ENCODE assay signal across 12 cellular contexts in the genomic region with DNA sequence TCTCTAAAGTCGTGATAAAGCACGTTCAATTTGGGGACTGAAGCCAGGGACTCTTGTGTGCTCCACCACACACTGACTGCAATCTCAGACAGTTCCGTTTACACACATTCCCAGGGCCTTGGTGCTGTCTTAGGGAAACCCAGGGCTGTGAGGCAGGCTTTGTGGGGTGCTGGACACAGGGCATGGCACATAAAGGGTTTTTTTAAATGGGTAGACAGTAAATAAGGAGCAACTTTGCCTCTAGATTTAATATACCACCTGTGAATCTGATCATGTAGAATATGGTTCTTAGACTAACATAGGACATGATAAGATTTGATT. TPM values are rescaled to one million over a fixed set of nuclear protein-coding genes. Genes with fewer than 3 reads are reported as not detected.
DNase-seq lines count a peak whose midpoint lies in the region; ATAC-seq and TF ChIP-seq lines count a peak whose summit lies in the region.
"Had no signal": no experiment of that assay in that cellular context is flagged by ENCODE, and none has a peak within 500 bp of the region (broad histone marks: within the 10 kb centered on the region; RNA-seq: fewer than 3 reads in every experiment).

No MANE protein-coding gene starts in this region.

- CTCF ChIA-PET in A673 (lab: Charles Lee): no interaction called here
- CTCF ChIA-PET in CD4-positive, alpha-beta memory T cell (lab: Charles Lee; ENCODE audit: partially characterized antibody): no interaction called here
- CTCF ChIA-PET in activated CD8-positive, alpha-beta T cell treated with anti-CD3 and anti-CD28 coated beads, Interleukin-2, amount 10 ng/mL, durations not matched to agents 7 days and 5 days (lab: Charles Lee): no interaction called here

- intact Hi-C loops in A673 (cut with micrococcal nuclease; ENCODE audit: unreplicated experiment): loop anchor here (5.0 to 10.0 kb wide), 2 partner anchors 197 to 206 kb away; a partner anchor contains a TSS
- intact Hi-C loops in CD4-positive, alpha-beta memory T cell (cut with micrococcal nuclease): loop anchor here (5.0 kb wide), 3 partner anchors 499 to 1776 kb away; a partner anchor contains a TSS

- BruUV-seq in A673 (replicated peaks; lab: Mats Ljungman, UMichigan): TSS peak; percentile 12

- H3K27ac ChIP-seq in A673 (ENCODE audit: low read depth, low read length, poor library complexity, severe bottlenecking): no peak overlapping the region
- H3K27ac ChIP-seq in CD4-positive, alpha-beta memory T cell (ENCODE audit: low read depth, low read length): peak overlapping the region; percentile 77
- H3K27ac ChIP-seq: parathyroid adenoma, WERI-Rb-1 had no signal

- ATAC-seq in activated CD8-positive, alpha-beta T cell treated with anti-CD3 and anti-CD28 coated beads, Interleukin-2, amount 10 ng/mL, durations not matched to agents 7 days and 5 days: no peak
- ATAC-seq in HG02973 (IDR thresholded peaks at IDR 0.05; ENCODE audit: unreplicated experiment): no peak
- no peak for ATAC-seq in HG02610 (IDR thresholded peaks at IDR 0.05; ENCODE audit: unreplicated experiment)

- H3K4me3 Mint-ChIP-seq in CD4-positive, alpha-beta memory T cell: peak overlapping the region in 7 of 8 donors; percentile 85 to 95 (median 89)
- H3K4me3 Mint-ChIP-seq in activated CD8-positive, alpha-beta T cell treated with anti-CD3 and anti-CD28 coated beads, Interleukin-2, amount 10 ng/mL, durations not matched to agents 7 days and 5 days: no peak overlapping the region

- no peak for DNase-seq in A673 (ENCODE audit: low spot score)
- DNase-seq in CD4-positive, alpha-beta memory T cell: no peak
- no peak for DNase-seq in activated CD8-positive, alpha-beta T cell treated with anti-CD3 and anti-CD28 coated beads, Interleukin-2, amount 10 ng/mL, durations not matched to agents 7 days and 5 days
- no peak for DNase-seq in putamen (ENCODE audit: low spot score)
- DNase-seq in iPS-NIHi7 (ENCODE audit: extremely low spot score): no peak
- DNase-seq: GOT3, NCI-H1417 treated with DMSO at 0.1 percent for 48 hours, WERI-Rb-1 had no signal

- H3K27me3 ChIP-seq in A673 (replicated peaks; ENCODE audit: insufficient read depth, low read depth, low read length, poor library complexity): no peaks in the 10 kb centered on the region
- H3K27me3 ChIP-seq in CD4-positive, alpha-beta memory T cell (ENCODE audit: insufficient read depth, low read length): no peaks in the 10 kb centered on the region
- no peaks in the 10 kb centered on the region for H3K27me3 ChIP-seq in mucosa of stomach (ENCODE audit: control insufficient read depth, insufficient read depth, low read length)

- H3K4me3 ChIP-seq in A673 (ENCODE audit: low read depth, low read length, poor library complexity, severe bottlenecking) (no peak overlapping the region), mucosa of stomach (ENCODE audit: low read length) (no peak overlapping the region)
- H3K4me3 ChIP-seq in CD4-positive, alpha-beta memory T cell (ENCODE audit: low read length in 2 of 2): no peak overlapping the region

- no peaks in the 10 kb centered on the region for H3K27me3 Mint-ChIP-seq in CD4-positive, alpha-beta memory T cell
- no peaks in the 10 kb centered on the region for H3K27me3 Mint-ChIP-seq in activated CD8-positive, alpha-beta T cell treated with anti-CD3 and anti-CD28 coated beads, Interleukin-2, amount 10 ng/mL, durations not matched to agents 7 days and 5 days (ENCODE audit: low read depth)

- no peaks in the 10 kb centered on the region for H3K9me3 ChIP-seq in A673 (ENCODE audit: low read depth, low read length, poor library complexity, severe bottlenecking)
- H3K9me3 ChIP-seq in CD4-positive, alpha-beta memory T cell (ENCODE audit: control insufficient read depth in 1 of 2, low read length in 2 of 2): no peaks in the 10 kb centered on the region
- no peaks in the 10 kb centered on the region for H3K9me3 ChIP-seq in mucosa of stomach (ENCODE audit: control insufficient read depth, low read length)

- no peaks in the 10 kb centered on the region for H3K4me1 ChIP-seq in A673 (ENCODE audit: insufficient read depth, low read length, poor library complexity, severe bottlenecking)
- peaks cover 28% of the 10 kb centered on the region for H3K4me1 ChIP-seq in CD4-positive, alpha-beta memory T cell (ENCODE audit: insufficient read depth, low read length)
- H3K4me1 ChIP-seq in mucosa of stomach (ENCODE audit: control insufficient read depth, insufficient read depth, low read length): peaks cover 17% of the 10 kb centered on the region

- H3K36me3 ChIP-seq in A673 (ENCODE audit: insufficient read depth, low read length, poor library complexity, severe bottlenecking): no peaks in the 10 kb centered on the region
- H3K36me3 ChIP-seq in CD4-positive, alpha-beta memory T cell (ENCODE audit: insufficient read depth, low read length): no peaks in the 10 kb centered on the region
- H3K36me3 ChIP-seq in mucosa of stomach (ENCODE audit: control insufficient read depth, insufficient read depth, low read length): no peaks in the 10 kb centered on the region

- peak overlapping the region; percentile 87 for H3K9ac ChIP-seq in mucosa of stomach (ENCODE audit: low read length)
- H3K9ac ChIP-seq: parathyroid adenoma had no signal

- peaks cover 3 to 6% of the 10 kb centered on the region in 2 donors for H3K36me3 Mint-ChIP-seq in CD4-positive, alpha-beta memory T cell
- H3K36me3 Mint-ChIP-seq in activated CD8-positive, alpha-beta T cell treated with anti-CD3 and anti-CD28 coated beads, Interleukin-2, amount 10 ng/mL, durations not matched to agents 7 days and 5 days (ENCODE audit: low read depth): no peaks in the 10 kb centered on the region

- no peaks in the 10 kb centered on the region for H3K9me3 Mint-ChIP-seq in CD4-positive, alpha-beta memory T cell
- H3K9me3 Mint-ChIP-seq in activated CD8-positive, alpha-beta T cell treated with anti-CD3 and anti-CD28 coated beads, Interleukin-2, amount 10 ng/mL, durations not matched to agents 7 days and 5 days (ENCODE audit: insufficient read depth): no peaks in the 10 kb centered on the region

- H3K4me1 Mint-ChIP-seq in CD4-positive, alpha-beta memory T cell: peaks cover 48 to 62% (median 55%) of the 10 kb centered on the region in 4 donors
- H3K4me1 Mint-ChIP-seq in activated CD8-positive, alpha-beta T cell treated with anti-CD3 and anti-CD28 coated beads, Interleukin-2, amount 10 ng/mL, durations not matched to agents 7 days and 5 days (ENCODE audit: low read depth): peaks cover 22% of the 10 kb centered on the region

- no peak for TF ChIP-seq CTCF in A673 (conservative IDR thresholded peaks at IDR 0.05; ENCODE audit: low read depth, low read length)

- POLR2A ChIA-PET in A673 (lab: Charles Lee; ENCODE audit: low non-redundant PET): no interaction called here
- POLR2A ChIA-PET in CD4-positive, alpha-beta memory T cell (lab: Charles Lee; ENCODE audit: partially characterized antibody): no interaction called here
- POLR2A ChIA-PET in activated CD8-positive, alpha-beta T cell treated with anti-CD3 and anti-CD28 coated beads, Interleukin-2, amount 10 ng/mL, durations not matched to agents 7 days and 5 days (lab: Charles Lee): interaction anchor here (1.3 kb wide), 1 partner anchor 107 kb away, joined by 3 read pairs; no protein-coding TSS in a partner anchor

- H3K27ac Mint-ChIP-seq in CD4-positive, alpha-beta memory T cell: peak overlapping the region; percentile 51 to 95 (median 86)
- peak overlapping the region; percentile 22 for H3K27ac Mint-ChIP-seq in activated CD8-positive, alpha-beta T cell treated with anti-CD3 and anti-CD28 coated beads, Interleukin-2, amount 10 ng/mL, durations not matched to agents 7 days and 5 days

RNA-seq across cellular contexts. Expression of a gene that starts 2.3 kb away (rescaled TPM):
- total RNA-seq in A673 (2021): 50.2 and 53.2 TPM in 2 replicates
- 10 to 100 TPM; 90.2 to 94.3 TPM for total RNA-seq in CD4-positive, alpha-beta memory T cell
- 10 to 100 TPM; 42.1 to 45.8 TPM for polyA plus RNA-seq in CD4-positive, alpha-beta memory T cell
- 10 to 100 TPM; 31.9 TPM for total RNA-seq in activated CD8-positive, alpha-beta T cell treated with anti-CD3 and anti-CD28 coated beads, Interleukin-2, amount 10 ng/mL, durations not matched to agents 7 days and 5 days

RNA-seq across cellular contexts. Expression of a gene that starts 50.1 kb away (rescaled TPM):
- 52.3 and 53.5 TPM in 2 replicates for total RNA-seq in A673 (2021)
- total RNA-seq in CD4-positive, alpha-beta memory T cell: 10 to 100 TPM; 34.0 to 35.6 TPM
- 10 to 100 TPM; 28.3 to 34.3 TPM for polyA plus RNA-seq in CD4-positive, alpha-beta memory T cell
- total RNA-seq in activated CD8-positive, alpha-beta T cell treated with anti-CD3 and anti-CD28 coated beads, Interleukin-2, amount 10 ng/mL, durations not matched to agents 7 days and 5 days: 10 to 100 TPM; 33.9 TPM
